In the genomic region with DNA sequence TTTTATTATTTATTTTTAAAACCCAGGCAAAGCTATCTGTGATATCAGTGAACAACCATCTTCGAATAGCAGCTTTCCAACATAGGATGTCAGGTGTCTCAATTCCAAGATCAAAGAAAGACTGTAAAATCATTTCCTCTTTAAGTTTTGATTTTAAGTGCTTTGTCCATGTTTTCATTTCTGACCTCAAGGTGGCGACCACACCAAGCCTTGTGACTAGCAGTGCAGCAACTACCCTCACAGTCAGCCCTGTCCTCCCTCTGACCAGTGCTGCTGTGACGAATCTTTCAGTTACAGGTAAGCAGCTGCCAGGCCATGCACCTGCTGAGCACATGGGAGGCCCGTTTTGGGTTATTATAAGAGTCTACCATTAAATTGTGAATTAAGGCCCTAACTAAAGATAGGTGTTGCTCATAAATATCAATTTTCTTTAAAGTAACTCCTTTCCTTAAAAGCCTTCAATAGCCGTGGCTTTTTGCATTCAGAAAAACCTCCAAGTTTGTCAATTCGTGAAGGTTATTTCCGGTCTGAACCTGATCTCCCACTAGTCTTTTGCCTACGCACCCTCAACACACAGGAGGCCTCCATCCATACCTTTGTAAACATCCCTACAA, we compare ENCODE assay signal across 9 cellular contexts.
DNase-seq lines count a peak whose midpoint lies in the region; ATAC-seq and TF ChIP-seq lines count a peak whose summit lies in the region.
"Had no signal": no experiment of that assay in that cellular context is flagged by ENCODE, and none has a peak within 500 bp of the region (broad histone marks: within the 10 kb centered on the region; RNA-seq: fewer than 3 reads in every experiment).

No MANE protein-coding gene starts in this region.

- in situ Hi-C loops in HAP-1 (cut with MboI; ENCODE audit: low sequenced_read_pairs), result no loop called here

- peak; percentile 79 to 87 for ATAC-seq in natural killer cell treated with Interleukin-12 subunit alpha and Interleukin-12 subunit beta and Interleukin-15 and Interleukin-18, amount 100 ng/mL, for 72 hours

- H3K4me1 ChIP-seq in HAP-1, result peaks cover 23% of the 10 kb centered on the region

- H3K4me3 Mint-ChIP-seq in activated CD4-positive, alpha-beta T cell treated with anti-CD3 and anti-CD28 coated beads, Interleukin-2, amount 10 ng/mL, durations not matched to agents 7 days and 5 days, result no peak overlapping the region
- H3K4me3 Mint-ChIP-seq in endothelial cell (ENCODE audit: unreplicated experiment), result no peak overlapping the region
- H3K4me3 Mint-ChIP-seq in natural killer cell treated with Interleukin-12 subunit alpha and Interleukin-12 subunit beta and Interleukin-15 and Interleukin-18, amount 100 ng/mL, for 72 hours, result no peak overlapping the region
- H3K4me3 Mint-ChIP-seq: T-helper 1 cell treated with Interleukin-12 subunit alpha and Interleukin-12 subunit beta and Interleukin-4 antibody, amounts not matched to agents 30 μg/mL and 1 μg/mL, for 36 hours had no signal

- H3K9me3 Mint-ChIP-seq in activated CD4-positive, alpha-beta T cell treated with anti-CD3 and anti-CD28 coated beads, Interleukin-2, amount 10 ng/mL, durations not matched to agents 7 days and 5 days, result no peaks in the 10 kb centered on the region
- H3K9me3 Mint-ChIP-seq in endothelial cell (ENCODE audit: unreplicated experiment), result no peaks in the 10 kb centered on the region
- no peaks in the 10 kb centered on the region for H3K9me3 Mint-ChIP-seq in natural killer cell treated with Interleukin-12 subunit alpha and Interleukin-12 subunit beta and Interleukin-15 and Interleukin-18, amount 100 ng/mL, for 72 hours
- H3K9me3 Mint-ChIP-seq: T-helper 1 cell treated with Interleukin-12 subunit alpha and Interleukin-12 subunit beta and Interleukin-4 antibody, amounts not matched to agents 30 μg/mL and 1 μg/mL, for 36 hours had no signal

- peak; percentile 74 for DNase-seq in D341Med (ENCODE audit: low spot score)
- DNase-seq in HAP-1 (ENCODE audit: low spot score in 2 of 2), result peak; percentile 43 to 67
- peak; percentile 25 for DNase-seq in NCI-H345 treated with DMSO at 0.1 percent for 48 hours (lab: John Stamatoyannopoulos, UW; ENCODE audit: unreplicated experiment)
- peak; percentile 59 for DNase-seq in activated CD4-positive, alpha-beta T cell treated with anti-CD3 and anti-CD28 coated beads, Interleukin-2, amount 10 ng/mL, durations not matched to agents 7 days and 5 days
- peak; percentile 46 for DNase-seq in endothelial cell (ENCODE audit: low spot score)
- DNase-seq in natural killer cell treated with Interleukin-12 subunit alpha and Interleukin-12 subunit beta and Interleukin-15 and Interleukin-18, amount 100 ng/mL, for 72 hours (ENCODE audit: low spot score), result peak; percentile 72
- DNase-seq in superior temporal gyrus (ENCODE audit: extremely low spot score), result peak; percentile 40
- DNase-seq in GOT3 (lab: John Stamatoyannopoulos, UW), result no peak

- no peaks in the 10 kb centered on the region for H3K27me3 ChIP-seq in HAP-1 (ENCODE audit: low read depth)

- no peaks in the 10 kb centered on the region for H3K9me3 ChIP-seq in HAP-1

- peaks cover 25% of the 10 kb centered on the region for H3K36me3 ChIP-seq in HAP-1 (replicated peaks)

- no peaks in the 10 kb centered on the region for H3K27me3 Mint-ChIP-seq in activated CD4-positive, alpha-beta T cell treated with anti-CD3 and anti-CD28 coated beads, Interleukin-2, amount 10 ng/mL, durations not matched to agents 7 days and 5 days
- H3K27me3 Mint-ChIP-seq in endothelial cell (ENCODE audit: unreplicated experiment), result no peaks in the 10 kb centered on the region
- H3K27me3 Mint-ChIP-seq in natural killer cell treated with Interleukin-12 subunit alpha and Interleukin-12 subunit beta and Interleukin-15 and Interleukin-18, amount 100 ng/mL, for 72 hours, result no peaks in the 10 kb centered on the region

- POLR2A ChIA-PET in activated CD4-positive, alpha-beta T cell treated with anti-CD3 and anti-CD28 coated beads, Interleukin-2, amount 10 ng/mL, durations not matched to agents 7 days and 5 days (lab: Charles Lee), result no interaction called here

- peaks cover 8% of the 10 kb centered on the region for H3K4me1 Mint-ChIP-seq in activated CD4-positive, alpha-beta T cell treated with anti-CD3 and anti-CD28 coated beads, Interleukin-2, amount 10 ng/mL, durations not matched to agents 7 days and 5 days
- H3K4me1 Mint-ChIP-seq in endothelial cell (ENCODE audit: unreplicated experiment), result peaks cover 20% of the 10 kb centered on the region
- H3K4me1 Mint-ChIP-seq in natural killer cell treated with Interleukin-12 subunit alpha and Interleukin-12 subunit beta and Interleukin-15 and Interleukin-18, amount 100 ng/mL, for 72 hours (ENCODE audit: low read depth in 2 of 2), result peaks cover 0 to 10% of the 10 kb centered on the region in 2 donors

- H3K4me3 ChIP-seq in HAP-1, result no peak overlapping the region

- CTCF ChIA-PET in activated CD4-positive, alpha-beta T cell treated with anti-CD3 and anti-CD28 coated beads, Interleukin-2, amount 10 ng/mL, durations not matched to agents 7 days and 5 days (lab: Charles Lee), result interaction anchor here (0.6 to 1.6 kb wide), 4 partner anchors 26 to 136 kb away, joined by 3 to 10 read pairs (median 4); no protein-coding TSS in a partner anchor

- TF ChIP-seq CTCF in endothelial cell (IDR thresholded peaks at IDR 0.05; ENCODE audit: unreplicated experiment), result peak; percentile 60

- H3K36me3 Mint-ChIP-seq in activated CD4-positive, alpha-beta T cell treated with anti-CD3 and anti-CD28 coated beads, Interleukin-2, amount 10 ng/mL, durations not matched to agents 7 days and 5 days (ENCODE audit: low read depth), result peaks cover 34% of the 10 kb centered on the region
- H3K36me3 Mint-ChIP-seq in endothelial cell (ENCODE audit: low read depth, unreplicated experiment), result peaks cover 11% of the 10 kb centered on the region
- peaks cover 24% of the 10 kb centered on the region for H3K36me3 Mint-ChIP-seq in natural killer cell treated with Interleukin-12 subunit alpha and Interleukin-12 subunit beta and Interleukin-15 and Interleukin-18, amount 100 ng/mL, for 72 hours

- H3K27ac Mint-ChIP-seq in activated CD4-positive, alpha-beta T cell treated with anti-CD3 and anti-CD28 coated beads, Interleukin-2, amount 10 ng/mL, durations not matched to agents 7 days and 5 days, result no peak overlapping the region
- H3K27ac Mint-ChIP-seq in endothelial cell (ENCODE audit: unreplicated experiment), result no peak overlapping the region
- no peak overlapping the region for H3K27ac Mint-ChIP-seq in natural killer cell treated with Interleukin-12 subunit alpha and Interleukin-12 subunit beta and Interleukin-15 and Interleukin-18, amount 100 ng/mL, for 72 hours
- H3K27ac Mint-ChIP-seq: T-helper 1 cell treated with Interleukin-12 subunit alpha and Interleukin-12 subunit beta and Interleukin-4 antibody, amounts not matched to agents 30 μg/mL and 1 μg/mL, for 36 hours had no signal
